Comparison of ENCODE assay signal across 1 cellular context in the genomic region with DNA sequence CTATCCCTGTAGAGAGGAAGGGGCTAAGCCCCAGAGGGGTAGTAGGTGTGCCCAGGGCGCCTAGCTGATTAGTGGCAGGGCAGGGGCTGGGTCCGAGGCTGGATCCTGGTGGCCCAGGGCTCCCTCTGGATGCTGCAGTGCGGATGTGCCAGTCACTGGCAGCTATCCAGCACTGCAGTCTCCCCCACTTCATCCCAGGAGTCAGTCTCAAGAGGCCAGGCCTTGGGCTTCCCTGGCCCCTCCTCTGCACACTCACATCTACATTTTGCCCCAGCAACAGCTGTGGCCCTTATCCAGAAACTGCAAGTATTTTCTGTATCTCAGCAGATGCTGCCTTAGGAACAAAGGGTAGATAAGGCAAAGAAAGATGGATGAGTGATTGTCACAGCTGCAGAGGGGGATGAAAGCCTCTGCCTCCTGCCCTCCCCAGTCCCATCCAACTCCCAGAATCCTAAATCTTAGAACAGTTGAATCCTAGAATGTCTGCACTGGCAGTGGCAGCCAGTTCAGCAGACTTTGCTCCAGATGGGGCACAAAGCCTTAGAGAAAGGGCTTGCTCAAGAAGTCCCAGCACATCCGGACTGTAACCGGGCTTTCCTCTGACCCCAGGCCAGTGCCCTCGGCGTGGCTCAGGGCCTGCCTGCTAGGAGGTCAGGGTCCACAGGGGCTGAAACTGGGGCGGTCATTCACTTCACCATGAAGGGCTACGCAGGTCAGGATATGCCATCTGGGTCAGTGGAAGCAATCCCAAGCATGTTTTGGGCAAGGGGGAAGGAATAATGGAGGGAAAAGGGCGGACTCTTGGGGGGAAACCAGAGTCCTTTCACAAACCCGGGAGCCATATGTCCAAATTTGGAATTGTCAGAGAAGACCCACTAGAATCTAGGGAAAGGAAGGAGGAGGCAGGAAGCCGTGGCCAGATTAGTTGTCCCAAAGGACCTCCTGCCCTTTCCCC.
TF ChIP-seq lines count a peak whose summit lies in the region.

No MANE protein-coding gene starts in this region.

TF ChIP-seq in GM12878, 131 proteins besides CTCF, POLR2A, EP300 and RAD21 (continued from another document):
- TF ChIP-seq, protein P1, sequence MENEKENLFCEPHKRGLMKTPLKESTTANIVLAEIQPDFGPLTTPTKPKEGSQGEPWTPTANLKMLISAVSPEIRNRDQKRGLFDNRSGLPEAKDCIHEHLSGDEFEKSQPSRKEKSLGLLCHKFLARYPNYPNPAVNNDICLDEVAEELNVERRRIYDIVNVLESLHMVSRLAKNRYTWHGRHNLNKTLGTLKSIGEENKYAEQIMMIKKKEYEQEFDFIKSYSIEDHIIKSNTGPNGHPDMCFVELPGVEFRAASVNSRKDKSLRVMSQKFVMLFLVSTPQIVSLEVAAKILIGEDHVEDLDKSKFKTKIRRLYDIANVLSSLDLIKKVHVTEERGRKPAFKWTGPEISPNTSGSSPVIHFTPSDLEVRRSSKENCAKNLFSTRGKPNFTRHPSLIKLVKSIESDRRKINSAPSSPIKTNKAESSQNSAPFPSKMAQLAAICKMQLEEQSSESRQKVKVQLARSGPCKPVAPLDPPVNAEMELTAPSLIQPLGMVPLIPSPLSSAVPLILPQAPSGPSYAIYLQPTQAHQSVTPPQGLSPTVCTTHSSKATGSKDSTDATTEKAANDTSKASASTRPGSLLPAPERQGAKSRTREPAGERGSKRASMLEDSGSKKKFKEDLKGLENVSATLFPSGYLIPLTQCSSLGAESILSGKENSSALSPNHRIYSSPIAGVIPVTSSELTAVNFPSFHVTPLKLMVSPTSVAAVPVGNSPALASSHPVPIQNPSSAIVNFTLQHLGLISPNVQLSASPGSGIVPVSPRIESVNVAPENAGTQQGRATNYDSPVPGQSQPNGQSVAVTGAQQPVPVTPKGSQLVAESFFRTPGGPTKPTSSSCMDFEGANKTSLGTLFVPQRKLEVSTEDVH (IDR thresholded peaks at IDR 0.05; ENCODE audit: low read depth, partially characterized antibody), result no peak
- 0 out of 2 replicates have a peak, but pooled peaks have one; percentile 30 for TF ChIP-seq NR2F1 (conservative IDR thresholded peaks at IDR 0.05)
- TF ChIP-seq GABPA (IDR thresholded peaks at IDR 0.05; ENCODE audit: low read depth), result no peak
- 0 out of 2 replicates have a peak, but pooled peaks have one; percentile 3 for TF ChIP-seq CREM (IDR thresholded peaks at IDR 0.05; ENCODE audit: low read depth)
- peak; percentile 45; the same call in 1 of the 2 replicates for TF ChIP-seq EED (IDR thresholded peaks at IDR 0.05; ENCODE audit: low read depth)
- TF ChIP-seq ESRRA (IDR thresholded peaks at IDR 0.05; ENCODE audit: low read length), result no peak
- TF ChIP-seq, protein P2, sequence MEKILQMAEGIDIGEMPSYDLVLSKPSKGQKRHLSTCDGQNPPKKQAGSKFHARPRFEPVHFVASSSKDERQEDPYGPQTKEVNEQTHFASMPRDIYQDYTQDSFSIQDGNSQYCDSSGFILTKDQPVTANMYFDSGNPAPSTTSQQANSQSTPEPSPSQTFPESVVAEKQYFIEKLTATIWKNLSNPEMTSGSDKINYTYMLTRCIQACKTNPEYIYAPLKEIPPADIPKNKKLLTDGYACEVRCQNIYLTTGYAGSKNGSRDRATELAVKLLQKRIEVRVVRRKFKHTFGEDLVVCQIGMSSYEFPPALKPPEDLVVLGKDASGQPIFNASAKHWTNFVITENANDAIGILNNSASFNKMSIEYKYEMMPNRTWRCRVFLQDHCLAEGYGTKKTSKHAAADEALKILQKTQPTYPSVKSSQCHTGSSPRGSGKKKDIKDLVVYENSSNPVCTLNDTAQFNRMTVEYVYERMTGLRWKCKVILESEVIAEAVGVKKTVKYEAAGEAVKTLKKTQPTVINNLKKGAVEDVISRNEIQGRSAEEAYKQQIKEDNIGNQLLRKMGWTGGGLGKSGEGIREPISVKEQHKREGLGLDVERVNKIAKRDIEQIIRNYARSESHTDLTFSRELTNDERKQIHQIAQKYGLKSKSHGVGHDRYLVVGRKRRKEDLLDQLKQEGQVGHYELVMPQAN (conservative IDR thresholded peaks at IDR 0.05), result no peak; the same call in 1 of the 2 replicates
- TF ChIP-seq, protein P3, sequence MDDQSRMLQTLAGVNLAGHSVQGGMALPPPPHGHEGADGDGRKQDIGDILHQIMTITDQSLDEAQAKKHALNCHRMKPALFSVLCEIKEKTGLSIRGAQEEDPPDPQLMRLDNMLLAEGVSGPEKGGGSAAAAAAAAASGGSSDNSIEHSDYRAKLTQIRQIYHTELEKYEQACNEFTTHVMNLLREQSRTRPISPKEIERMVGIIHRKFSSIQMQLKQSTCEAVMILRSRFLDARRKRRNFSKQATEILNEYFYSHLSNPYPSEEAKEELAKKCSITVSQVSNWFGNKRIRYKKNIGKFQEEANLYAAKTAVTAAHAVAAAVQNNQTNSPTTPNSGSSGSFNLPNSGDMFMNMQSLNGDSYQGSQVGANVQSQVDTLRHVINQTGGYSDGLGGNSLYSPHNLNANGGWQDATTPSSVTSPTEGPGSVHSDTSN (IDR thresholded peaks at IDR 0.05; ENCODE audit: insufficient replicate concordance, low read depth, low read length), result no peak
- no peak for TF ChIP-seq CREB1 (IDR thresholded peaks at IDR 0.05; ENCODE audit: low read depth)
- TF ChIP-seq SMAD5 (IDR thresholded peaks at IDR 0.05; ENCODE audit: low read depth), result peak; percentile 73; the same call in 1 of the 2 replicates
- TF ChIP-seq BMI1 (IDR thresholded peaks at IDR 0.05; ENCODE audit: borderline replicate concordance), result no peak
- TF ChIP-seq CHD4 (IDR thresholded peaks at IDR 0.05), result no peak
- TF ChIP-seq DPF2 (IDR thresholded peaks at IDR 0.05), result 0 out of 2 replicates have a peak, but pooled peaks have one; percentile 31
- no peak for TF ChIP-seq SIN3A (IDR thresholded peaks at IDR 0.05; ENCODE audit: low read depth, low read length)
- TF ChIP-seq, protein P4, sequence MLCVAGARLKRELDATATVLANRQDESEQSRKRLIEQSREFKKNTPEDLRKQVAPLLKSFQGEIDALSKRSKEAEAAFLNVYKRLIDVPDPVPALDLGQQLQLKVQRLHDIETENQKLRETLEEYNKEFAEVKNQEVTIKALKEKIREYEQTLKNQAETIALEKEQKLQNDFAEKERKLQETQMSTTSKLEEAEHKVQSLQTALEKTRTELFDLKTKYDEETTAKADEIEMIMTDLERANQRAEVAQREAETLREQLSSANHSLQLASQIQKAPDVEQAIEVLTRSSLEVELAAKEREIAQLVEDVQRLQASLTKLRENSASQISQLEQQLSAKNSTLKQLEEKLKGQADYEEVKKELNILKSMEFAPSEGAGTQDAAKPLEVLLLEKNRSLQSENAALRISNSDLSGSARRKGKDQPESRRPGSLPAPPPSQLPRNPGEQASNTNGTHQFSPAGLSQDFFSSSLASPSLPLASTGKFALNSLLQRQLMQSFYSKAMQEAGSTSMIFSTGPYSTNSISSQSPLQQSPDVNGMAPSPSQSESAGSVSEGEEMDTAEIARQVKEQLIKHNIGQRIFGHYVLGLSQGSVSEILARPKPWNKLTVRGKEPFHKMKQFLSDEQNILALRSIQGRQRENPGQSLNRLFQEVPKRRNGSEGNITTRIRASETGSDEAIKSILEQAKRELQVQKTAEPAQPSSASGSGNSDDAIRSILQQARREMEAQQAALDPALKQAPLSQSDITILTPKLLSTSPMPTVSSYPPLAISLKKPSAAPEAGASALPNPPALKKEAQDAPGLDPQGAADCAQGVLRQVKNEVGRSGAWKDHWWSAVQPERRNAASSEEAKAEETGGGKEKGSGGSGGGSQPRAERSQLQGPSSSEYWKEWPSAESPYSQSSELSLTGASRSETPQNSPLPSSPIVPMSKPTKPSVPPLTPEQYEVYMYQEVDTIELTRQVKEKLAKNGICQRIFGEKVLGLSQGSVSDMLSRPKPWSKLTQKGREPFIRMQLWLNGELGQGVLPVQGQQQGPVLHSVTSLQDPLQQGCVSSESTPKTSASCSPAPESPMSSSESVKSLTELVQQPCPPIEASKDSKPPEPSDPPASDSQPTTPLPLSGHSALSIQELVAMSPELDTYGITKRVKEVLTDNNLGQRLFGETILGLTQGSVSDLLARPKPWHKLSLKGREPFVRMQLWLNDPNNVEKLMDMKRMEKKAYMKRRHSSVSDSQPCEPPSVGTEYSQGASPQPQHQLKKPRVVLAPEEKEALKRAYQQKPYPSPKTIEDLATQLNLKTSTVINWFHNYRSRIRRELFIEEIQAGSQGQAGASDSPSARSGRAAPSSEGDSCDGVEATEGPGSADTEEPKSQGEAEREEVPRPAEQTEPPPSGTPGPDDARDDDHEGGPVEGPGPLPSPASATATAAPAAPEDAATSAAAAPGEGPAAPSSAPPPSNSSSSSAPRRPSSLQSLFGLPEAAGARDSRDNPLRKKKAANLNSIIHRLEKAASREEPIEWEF (IDR thresholded peaks at IDR 0.05; ENCODE audit: insufficient replicate concordance, low read depth, low read length), result no peak
- TF ChIP-seq SMARCA5 (IDR thresholded peaks at IDR 0.05), result no peak
- TF ChIP-seq, protein P5, sequence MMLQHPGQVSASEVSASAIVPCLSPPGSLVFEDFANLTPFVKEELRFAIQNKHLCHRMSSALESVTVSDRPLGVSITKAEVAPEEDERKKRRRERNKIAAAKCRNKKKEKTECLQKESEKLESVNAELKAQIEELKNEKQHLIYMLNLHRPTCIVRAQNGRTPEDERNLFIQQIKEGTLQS (IDR thresholded peaks at IDR 0.05; ENCODE audit: borderline replicate concordance, extremely low read depth, low read depth, low read length), result no peak
- TF ChIP-seq NFIC (IDR thresholded peaks at IDR 0.05; ENCODE audit: low read depth, low read length), result no peak
- TF ChIP-seq, protein P6, sequence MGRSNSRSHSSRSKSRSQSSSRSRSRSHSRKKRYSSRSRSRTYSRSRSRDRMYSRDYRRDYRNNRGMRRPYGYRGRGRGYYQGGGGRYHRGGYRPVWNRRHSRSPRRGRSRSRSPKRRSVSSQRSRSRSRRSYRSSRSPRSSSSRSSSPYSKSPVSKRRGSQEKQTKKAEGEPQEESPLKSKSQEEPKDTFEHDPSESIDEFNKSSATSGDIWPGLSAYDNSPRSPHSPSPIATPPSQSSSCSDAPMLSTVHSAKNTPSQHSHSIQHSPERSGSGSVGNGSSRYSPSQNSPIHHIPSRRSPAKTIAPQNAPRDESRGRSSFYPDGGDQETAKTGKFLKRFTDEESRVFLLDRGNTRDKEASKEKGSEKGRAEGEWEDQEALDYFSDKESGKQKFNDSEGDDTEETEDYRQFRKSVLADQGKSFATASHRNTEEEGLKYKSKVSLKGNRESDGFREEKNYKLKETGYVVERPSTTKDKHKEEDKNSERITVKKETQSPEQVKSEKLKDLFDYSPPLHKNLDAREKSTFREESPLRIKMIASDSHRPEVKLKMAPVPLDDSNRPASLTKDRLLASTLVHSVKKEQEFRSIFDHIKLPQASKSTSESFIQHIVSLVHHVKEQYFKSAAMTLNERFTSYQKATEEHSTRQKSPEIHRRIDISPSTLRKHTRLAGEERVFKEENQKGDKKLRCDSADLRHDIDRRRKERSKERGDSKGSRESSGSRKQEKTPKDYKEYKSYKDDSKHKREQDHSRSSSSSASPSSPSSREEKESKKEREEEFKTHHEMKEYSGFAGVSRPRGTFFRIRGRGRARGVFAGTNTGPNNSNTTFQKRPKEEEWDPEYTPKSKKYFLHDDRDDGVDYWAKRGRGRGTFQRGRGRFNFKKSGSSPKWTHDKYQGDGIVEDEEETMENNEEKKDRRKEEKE (IDR thresholded peaks at IDR 0.05), result no peak
- TF ChIP-seq POLR2AphosphoS5 (IDR thresholded peaks at IDR 0.05; ENCODE audit: low read length), result 0 out of 2 replicates have a peak, but pooled peaks have one; percentile 46
- TF ChIP-seq CBFB (IDR thresholded peaks at IDR 0.05; ENCODE audit: low read depth), result peak; percentile 4; the same call in 1 of the 2 replicates
- TF ChIP-seq, protein P7, sequence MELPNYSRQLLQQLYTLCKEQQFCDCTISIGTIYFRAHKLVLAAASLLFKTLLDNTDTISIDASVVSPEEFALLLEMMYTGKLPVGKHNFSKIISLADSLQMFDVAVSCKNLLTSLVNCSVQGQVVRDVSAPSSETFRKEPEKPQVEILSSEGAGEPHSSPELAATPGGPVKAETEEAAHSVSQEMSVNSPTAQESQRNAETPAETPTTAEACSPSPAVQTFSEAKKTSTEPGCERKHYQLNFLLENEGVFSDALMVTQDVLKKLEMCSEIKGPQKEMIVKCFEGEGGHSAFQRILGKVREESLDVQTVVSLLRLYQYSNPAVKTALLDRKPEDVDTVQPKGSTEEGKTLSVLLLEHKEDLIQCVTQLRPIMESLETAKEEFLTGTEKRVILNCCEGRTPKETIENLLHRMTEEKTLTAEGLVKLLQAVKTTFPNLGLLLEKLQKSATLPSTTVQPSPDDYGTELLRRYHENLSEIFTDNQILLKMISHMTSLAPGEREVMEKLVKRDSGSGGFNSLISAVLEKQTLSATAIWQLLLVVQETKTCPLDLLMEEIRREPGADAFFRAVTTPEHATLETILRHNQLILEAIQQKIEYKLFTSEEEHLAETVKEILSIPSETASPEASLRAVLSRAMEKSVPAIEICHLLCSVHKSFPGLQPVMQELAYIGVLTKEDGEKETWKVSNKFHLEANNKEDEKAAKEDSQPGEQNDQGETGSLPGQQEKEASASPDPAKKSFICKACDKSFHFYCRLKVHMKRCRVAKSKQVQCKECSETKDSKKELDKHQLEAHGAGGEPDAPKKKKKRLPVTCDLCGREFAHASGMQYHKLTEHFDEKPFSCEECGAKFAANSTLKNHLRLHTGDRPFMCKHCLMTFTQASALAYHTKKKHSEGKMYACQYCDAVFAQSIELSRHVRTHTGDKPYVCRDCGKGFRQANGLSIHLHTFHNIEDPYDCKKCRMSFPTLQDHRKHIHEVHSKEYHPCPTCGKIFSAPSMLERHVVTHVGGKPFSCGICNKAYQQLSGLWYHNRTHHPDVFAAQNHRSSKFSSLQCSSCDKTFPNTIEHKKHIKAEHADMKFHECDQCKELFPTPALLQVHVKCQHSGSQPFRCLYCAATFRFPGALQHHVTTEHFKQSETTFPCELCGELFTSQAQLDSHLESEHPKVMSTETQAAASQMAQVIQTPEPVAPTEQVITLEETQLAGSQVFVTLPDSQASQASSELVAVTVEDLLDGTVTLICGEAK (IDR thresholded peaks at IDR 0.05; ENCODE audit: borderline replicate concordance), result no peak
- no peak for TF ChIP-seq IKZF2 (IDR thresholded peaks at IDR 0.05)
- TF ChIP-seq BACH1 (IDR thresholded peaks at IDR 0.05; ENCODE audit: borderline replicate concordance), result no peak
- TF ChIP-seq GATAD2B (conservative IDR thresholded peaks at IDR 0.05; ENCODE audit: low read depth), result peak; percentile 73
- TF ChIP-seq TCF7 (IDR thresholded peaks at IDR 0.05; ENCODE audit: borderline replicate concordance), result no peak
- TF ChIP-seq SREBF2 (IDR thresholded peaks at IDR 0.05; ENCODE audit: low read length), result no peak
- no peak for TF ChIP-seq SMC3 (IDR thresholded peaks at IDR 0.05; ENCODE audit: borderline replicate concordance, low read length)
- TF ChIP-seq STAT3 (IDR thresholded peaks at IDR 0.05; ENCODE audit: low read depth, low read length), result no peak
- TF ChIP-seq SMAD1 (IDR thresholded peaks at IDR 0.05; ENCODE audit: low read depth, partially characterized antibody), result no peak
- TF ChIP-seq FOXK2 (IDR thresholded peaks at IDR 0.05), result no peak
- TF ChIP-seq TAF1 (IDR thresholded peaks at IDR 0.05; ENCODE audit: borderline replicate concordance, low read depth, low read length), result 0 out of 2 replicates have a peak, but pooled peaks have one; percentile 10
- TF ChIP-seq IKZF1 (conservative IDR thresholded peaks at IDR 0.05), result peak; percentile 59
- no peak for TF ChIP-seq SREBF1 (IDR thresholded peaks at IDR 0.05; ENCODE audit: low read length)
